Comparison of ENCODE assay signal across 8 cellular contexts in the genomic region with DNA sequence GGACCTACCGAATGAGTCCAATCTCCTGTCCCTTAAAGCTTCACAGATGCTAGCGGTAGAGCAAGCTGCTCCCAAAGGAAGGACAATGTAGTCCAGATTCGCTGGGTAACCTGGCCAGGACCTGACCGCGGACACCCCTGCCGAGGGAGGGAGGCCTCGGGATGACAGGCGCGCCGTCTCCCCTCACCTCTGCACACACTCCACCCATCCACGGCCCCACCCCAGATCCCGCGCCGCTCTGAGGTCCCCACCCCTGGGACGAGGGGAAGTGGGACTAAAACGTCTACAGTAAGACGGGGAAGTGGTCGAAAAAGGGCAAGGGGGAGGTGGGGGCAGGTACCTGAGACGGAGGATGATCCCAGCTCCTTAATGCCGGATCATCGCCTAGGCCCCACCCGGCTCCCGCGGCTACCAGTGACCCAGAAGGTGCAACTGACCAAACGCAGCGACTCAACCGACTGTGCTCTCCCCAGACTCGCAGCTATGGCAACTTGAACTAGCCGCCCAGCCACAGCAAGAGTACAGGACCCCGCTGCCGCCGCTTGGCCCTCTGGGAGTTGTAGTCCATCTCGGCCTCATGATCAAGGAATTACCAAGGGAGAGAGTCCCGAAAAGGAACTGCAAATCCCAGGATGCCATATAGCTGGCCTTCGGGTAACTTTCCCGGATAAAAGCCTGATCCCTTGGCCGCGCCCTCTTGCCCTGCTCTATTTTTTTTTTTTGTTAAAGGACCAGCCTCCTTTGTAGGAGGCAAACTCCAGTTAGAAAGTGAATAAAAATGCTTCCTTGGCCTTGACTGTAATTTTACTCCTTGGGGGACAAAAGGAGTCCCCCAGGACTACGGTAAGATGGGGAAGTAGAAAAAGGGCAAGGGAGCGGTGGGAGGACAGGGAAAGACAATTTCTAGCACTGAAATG. TPM values are rescaled to one million over a fixed set of nuclear protein-coding genes. Genes with fewer than 3 reads are reported as not detected.
DNase-seq lines count a peak whose midpoint lies in the region; ATAC-seq and TF ChIP-seq lines count a peak whose summit lies in the region.

A gene (minus strand): TSS at position 498 of the 917 bp plus-strand sequence.

- H3K4me3 Mint-ChIP-seq in type B pancreatic cell, result peak within 1 kb of the TSS; percentile 93

- H3K27me3 Mint-ChIP-seq in type B pancreatic cell, result peaks cover 4% of the 10 kb centered on the region

- ATAC-seq in HG02840 (IDR thresholded peaks at IDR 0.05; ENCODE audit: low FRiP score, unreplicated experiment), result peak; percentile 99
- peak; percentile 99 to 100 (median 100) for ATAC-seq in heart left ventricle

- no peak for TF ChIP-seq CTCF in GM13976 (IDR thresholded peaks at IDR 0.05; ENCODE audit: borderline replicate concordance, control extremely low read depth, extremely low read depth, insufficient read depth, missing control alignments)
- no peak for TF ChIP-seq CTCF in adrenal gland (IDR thresholded peaks at IDR 0.05)
- no peak for TF ChIP-seq CTCF in heart left ventricle (IDR thresholded peaks at IDR 0.05)
- no peak for TF ChIP-seq CTCF in type B pancreatic cell (conservative IDR thresholded peaks at IDR 0.05)

- DNase-seq in GM13976 (ENCODE audit: low spot score) (peak; percentile 89), NCI-H1436 (lab: John Stamatoyannopoulos, UW) (peak; percentile 95), T-helper 1 cell (peak; percentile 71 to 92 (median 77)), adrenal gland (peak; percentile 94 to 98 (median 97)), heart left ventricle (peak; percentile 95 to 96 (median 96)), pons (ENCODE audit: low spot score) (peak; percentile 99), type B pancreatic cell (ENCODE audit: extremely low spot score, unreplicated experiment) (peak; percentile 93)

- H3K4me1 ChIP-seq in adrenal gland (replicated peaks in 1 of 2) (peaks cover 6 to 10% of the 10 kb centered on the region in 2 donors), heart left ventricle (peaks cover 0 to 18% (median 8%) of the 10 kb centered on the region in 12 donors)

- peak within 1 kb of the TSS; percentile 94 for H3K27ac Mint-ChIP-seq in type B pancreatic cell

- H3K27me3 ChIP-seq in adrenal gland (no peaks in the 10 kb centered on the region), heart left ventricle (peaks cover 0 to 3% (median 0%) of the 10 kb centered on the region in 9 donors)

- no peaks in the 10 kb centered on the region for H3K9me3 Mint-ChIP-seq in type B pancreatic cell

- H3K36me3 ChIP-seq in adrenal gland (replicated peaks in 1 of 2) (no peaks in the 10 kb centered on the region), heart left ventricle (no peaks in the 10 kb centered on the region)

- 1 to 2% (median 2%) methylated on average over 15 to 40 of the region's 40 CpGs for WGBS in adrenal gland, 4 donors
- WGBS in heart left ventricle, 4 donors, result 1 to 2% (median 1%) methylated on average over 39 to 40 of the region's 40 CpGs

- no peak for TF ChIP-seq POLR2A in adrenal gland (IDR thresholded peaks at IDR 0.05)
- TF ChIP-seq POLR2A in heart left ventricle (IDR thresholded peaks at IDR 0.05), result no peak

- H3K4me3 ChIP-seq in adrenal gland, result peak within 1 kb of the TSS in 3 of 4 donors; percentile 36 to 75 (median 60)
- peak within 1 kb of the TSS; percentile 38 to 84 (median 70) for H3K4me3 ChIP-seq in heart left ventricle

- H3K9me3 ChIP-seq in adrenal gland (replicated peaks in 1 of 3) (no peaks in the 10 kb centered on the region), heart left ventricle (no peaks in the 10 kb centered on the region)

- in situ Hi-C loops in GM13976 (cut with MboI; ENCODE audit: low sequenced_read_pairs, unreplicated experiment), result no loop called here

- peaks cover 17% of the 10 kb centered on the region for H3K4me1 Mint-ChIP-seq in type B pancreatic cell (ENCODE audit: unreplicated experiment)

- no peaks in the 10 kb centered on the region for H3K36me3 Mint-ChIP-seq in type B pancreatic cell

- H3K27ac ChIP-seq in adrenal gland, result peak within 1 kb of the TSS in 1 of 5 donors; percentile 41
- peak within 1 kb of the TSS in 10 of 12 donors; percentile 16 to 71 (median 52) for H3K27ac ChIP-seq in heart left ventricle

- intact Hi-C loops in adrenal gland (cut with DNase I), result no loop called here
- intact Hi-C loops in heart left ventricle (cut with DNase I), result loop anchor here in 3 of 10 donors (5.0 to 10.0 kb wide), 3 partner anchors 233 to 523 kb away; no protein-coding TSS in a partner anchor

RNA-seq across cellular contexts. Expression of the gene that starts here (rescaled TPM):
- total RNA-seq in adrenal gland, result 1 to 10 TPM; 1.9 to 4.2 (median 3.6) TPM
- polyA plus RNA-seq in adrenal gland, result 1 to 10 TPM; 1.1 to 2.7 (median 1.5) TPM
- total RNA-seq in heart left ventricle, result 1 to 10 TPM in 8 of 9 donors, under 1 TPM in 1; 0.94 to 6.6 (median 3.5) TPM
- polyA plus RNA-seq in heart left ventricle, result 1 to 10 TPM in 1 of 2 donors, under 1 TPM in 1; 0.99 to 1.6 TPM
- total RNA-seq in type B pancreatic cell (ENCODE audit: low replicate concordance), result 7.4 and 17.7 TPM in 2 replicates
